ENCODE assay signal across 1 cellular context in genomic region chr4:81807927-81808672, GRCh38.
TF ChIP-seq lines count a peak whose summit lies in the region.

No MANE protein-coding gene starts in this region.

TF ChIP-seq in K562, 482 proteins besides CTCF, POLR2A, EP300 and RAD21 (continued from another document and continues in another):
- TF ChIP-seq, protein P1, sequence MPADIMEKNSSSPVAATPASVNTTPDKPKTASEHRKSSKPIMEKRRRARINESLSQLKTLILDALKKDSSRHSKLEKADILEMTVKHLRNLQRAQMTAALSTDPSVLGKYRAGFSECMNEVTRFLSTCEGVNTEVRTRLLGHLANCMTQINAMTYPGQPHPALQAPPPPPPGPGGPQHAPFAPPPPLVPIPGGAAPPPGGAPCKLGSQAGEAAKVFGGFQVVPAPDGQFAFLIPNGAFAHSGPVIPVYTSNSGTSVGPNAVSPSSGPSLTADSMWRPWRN (IDR thresholded peaks at IDR 0.05; ENCODE audit: low read depth) = no peak
- TF ChIP-seq TCF3 (CRISPR knock-in tag; IDR thresholded peaks at IDR 0.05) (peak; percentile 82), STAT5A (IDR thresholded peaks at IDR 0.05; ENCODE audit: borderline replicate concordance, low read length) (no peak; the same call in 1 of the 2 replicates), HDAC1 (IDR thresholded peaks at IDR 0.05) (peak in 1 of 2 experiments; percentile 67; a peak in 2 of 4 replicates), NFE2 (IDR thresholded peaks at IDR 0.05; ENCODE audit: low read depth) (peak; percentile 28; the same call in 1 of the 2 replicates), HMG20A (CRISPR knock-in tag; conservative IDR thresholded peaks at IDR 0.05) (no peak), FOS (IDR thresholded peaks at IDR 0.05; ENCODE audit: extremely low read depth, insufficient read length) (no peak), ZBTB5 (IDR thresholded peaks at IDR 0.05) (no peak), XRCC3 (IDR thresholded peaks at IDR 0.05) (no peak), FOXM1 (IDR thresholded peaks at IDR 0.05; ENCODE audit: low read depth) (0 out of 2 replicates have a peak, but pooled peaks have one; percentile 33), FOXM1 (CRISPR knock-in tag; IDR thresholded peaks at IDR 0.05; ENCODE audit: low read depth) (no peak), DPF2 (IDR thresholded peaks at IDR 0.05) (peak; percentile 83), GATAD2A (IDR thresholded peaks at IDR 0.05) (peak; percentile 59; the same call in 1 of the 2 replicates), EHMT2 (IDR thresholded peaks at IDR 0.05) (peak; percentile 64; the same call in 1 of the 2 replicates), NBN (IDR thresholded peaks at IDR 0.05; ENCODE audit: low read depth) (0 out of 2 replicates have a peak, but pooled peaks have one; percentile 37), MYNN (IDR thresholded peaks at IDR 0.05) (peak; percentile 61; the same call in 1 of the 2 replicates), MYNN (CRISPR knock-in tag; IDR thresholded peaks at IDR 0.05) (no peak), HDAC2 (IDR thresholded peaks at IDR 0.05) (peak; percentile 59), ZNF316 (IDR thresholded peaks at IDR 0.05) (peak; percentile 85), POLR2AphosphoS5 (IDR thresholded peaks at IDR 0.05; ENCODE audit: control insufficient read depth, insufficient read depth, low read depth, low read length) (peak; percentile 60; the same call in 1 of the 2 replicates), EZH2 (IDR thresholded peaks at IDR 0.05; ENCODE audit: borderline replicate concordance, low read depth, low read length) (no peak), SMAD4 (CRISPR knock-in tag; conservative IDR thresholded peaks at IDR 0.05) (0 out of 2 replicates have a peak, but pooled peaks have one; percentile 21), FOSL1 (tag; conservative IDR thresholded peaks at IDR 0.05) (peak; percentile 88), RNF2 (IDR thresholded peaks at IDR 0.05) (0 out of 2 replicates have a peak, but pooled peaks have one; percentile 40), PML (IDR thresholded peaks at IDR 0.05; ENCODE audit: low read length) (peak; percentile 47; the same call in 1 of the 2 replicates), BMI1 (IDR thresholded peaks at IDR 0.05; ENCODE audit: low read length) (no peak), RB1 (IDR thresholded peaks at IDR 0.05; ENCODE audit: low read depth) (0 out of 2 replicates have a peak, but pooled peaks have one; percentile 9), C11orf30 (IDR thresholded peaks at IDR 0.05; ENCODE audit: low read depth) (peak; percentile 38; the same call in 1 of the 2 replicates), NCOA6 (IDR thresholded peaks at IDR 0.05) (no peak), MAFK (IDR thresholded peaks at IDR 0.05; ENCODE audit: low read length) (peak; percentile 55; the same call in 1 of the 2 replicates), TCF7 (IDR thresholded peaks at IDR 0.05; ENCODE audit: borderline replicate concordance) (no peak), KAT8 (IDR thresholded peaks at IDR 0.05; ENCODE audit: low read depth) (no peak), RCOR1 (IDR thresholded peaks at IDR 0.05; ENCODE audit: borderline replicate concordance in 1 of 2, low read depth in 2 of 2, low read length in 2 of 2) (peak; percentile 51 to 55; a peak in 2 of 4 replicates), ESRRA (IDR thresholded peaks at IDR 0.05; ENCODE audit: borderline replicate concordance, low read depth) (peak; percentile 43; the same call in 1 of the 2 replicates), ADNP (tag; IDR thresholded peaks at IDR 0.05) (0 out of 2 replicates have a peak, but pooled peaks have one; percentile 43), NFIC (IDR thresholded peaks at IDR 0.05) (peak; percentile 92), ZNF717 (CRISPR knock-in tag; IDR thresholded peaks at IDR 0.05) (no peak), KLF16 (IDR thresholded peaks at IDR 0.05) (peak; percentile 79), ARHGAP35 (IDR thresholded peaks at IDR 0.05; ENCODE audit: partially characterized antibody) (no peak), ZNF395 (CRISPR knock-in tag; IDR thresholded peaks at IDR 0.05) (no peak), NCOR1 (IDR thresholded peaks at IDR 0.05) (peak; percentile 75), CC2D1A (IDR thresholded peaks at IDR 0.05) (peak; percentile 24; the same call in 1 of the 2 replicates), ZNF347 (CRISPR knock-in tag; IDR thresholded peaks at IDR 0.05; ENCODE audit: low read depth) (no peak), SOX6 (IDR thresholded peaks at IDR 0.05) (peak; percentile 47; the same call in 1 of the 2 replicates), TRIM24 (IDR thresholded peaks at IDR 0.05) (peak; percentile 56 to 63; a peak in 2 of 4 replicates), ZNF121 (CRISPR knock-in tag; conservative IDR thresholded peaks at IDR 0.05) (no peak), ZNF75A (CRISPR knock-in tag; IDR thresholded peaks at IDR 0.05) (peak; percentile 90), CBFA2T2 (conservative IDR thresholded peaks at IDR 0.05) (peak; percentile 83), RAD51 (IDR thresholded peaks at IDR 0.05; ENCODE audit: borderline replicate concordance, low read depth) (no peak), BCL6 (CRISPR knock-in tag; IDR thresholded peaks at IDR 0.05) (no peak), ZNF384 (IDR thresholded peaks at IDR 0.05; ENCODE audit: low read depth, low read length) (peak; percentile 97), LCOR (CRISPR knock-in tag; IDR thresholded peaks at IDR 0.05) (0 out of 2 replicates have a peak, but pooled peaks have one; percentile 49), JUN (IDR thresholded peaks at IDR 0.05; ENCODE audit: borderline replicate concordance, low read depth, low read length) (0 out of 2 replicates have a peak, but pooled peaks have one; percentile 9), JUN (CRISPR knock-in tag; IDR thresholded peaks at IDR 0.05; ENCODE audit: borderline replicate concordance) (no peak), SMARCA4 (IDR thresholded peaks at IDR 0.05) (peak; percentile 90), BRF1 (IDR thresholded peaks at IDR 0.05; ENCODE audit: borderline replicate concordance, extremely low read depth, insufficient read length) (no peak), MTA2 (IDR thresholded peaks at IDR 0.05; ENCODE audit: low read depth) (peak; percentile 50; the same call in 1 of the 2 replicates), ZNF212 (CRISPR knock-in tag; IDR thresholded peaks at IDR 0.05) (no peak), ZFPM2 (CRISPR knock-in tag; IDR thresholded peaks at IDR 0.05) (no peak), MAFF (IDR thresholded peaks at IDR 0.05; ENCODE audit: low read length) (peak; percentile 50; the same call in 1 of the 2 replicates), GTF2F1 (IDR thresholded peaks at IDR 0.05; ENCODE audit: low read depth, low read length) (no peak), DDX20 (tag; IDR thresholded peaks at IDR 0.05; ENCODE audit: low read depth) (no peak), ATF3 (IDR thresholded peaks at IDR 0.05) (peak; percentile 33; the same call in 1 of the 2 replicates), ATF3 (CRISPR knock-in tag; conservative IDR thresholded peaks at IDR 0.05) (no peak), ATF1 (CRISPR knock-in tag; IDR thresholded peaks at IDR 0.05) (no peak), ATF1 (tag; IDR thresholded peaks at IDR 0.05) (peak; percentile 19; the same call in 1 of the 2 replicates)
- TF ChIP-seq, protein P2, sequence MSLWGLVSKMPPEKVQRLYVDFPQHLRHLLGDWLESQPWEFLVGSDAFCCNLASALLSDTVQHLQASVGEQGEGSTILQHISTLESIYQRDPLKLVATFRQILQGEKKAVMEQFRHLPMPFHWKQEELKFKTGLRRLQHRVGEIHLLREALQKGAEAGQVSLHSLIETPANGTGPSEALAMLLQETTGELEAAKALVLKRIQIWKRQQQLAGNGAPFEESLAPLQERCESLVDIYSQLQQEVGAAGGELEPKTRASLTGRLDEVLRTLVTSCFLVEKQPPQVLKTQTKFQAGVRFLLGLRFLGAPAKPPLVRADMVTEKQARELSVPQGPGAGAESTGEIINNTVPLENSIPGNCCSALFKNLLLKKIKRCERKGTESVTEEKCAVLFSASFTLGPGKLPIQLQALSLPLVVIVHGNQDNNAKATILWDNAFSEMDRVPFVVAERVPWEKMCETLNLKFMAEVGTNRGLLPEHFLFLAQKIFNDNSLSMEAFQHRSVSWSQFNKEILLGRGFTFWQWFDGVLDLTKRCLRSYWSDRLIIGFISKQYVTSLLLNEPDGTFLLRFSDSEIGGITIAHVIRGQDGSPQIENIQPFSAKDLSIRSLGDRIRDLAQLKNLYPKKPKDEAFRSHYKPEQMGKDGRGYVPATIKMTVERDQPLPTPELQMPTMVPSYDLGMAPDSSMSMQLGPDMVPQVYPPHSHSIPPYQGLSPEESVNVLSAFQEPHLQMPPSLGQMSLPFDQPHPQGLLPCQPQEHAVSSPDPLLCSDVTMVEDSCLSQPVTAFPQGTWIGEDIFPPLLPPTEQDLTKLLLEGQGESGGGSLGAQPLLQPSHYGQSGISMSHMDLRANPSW (CRISPR knock-in tag; IDR thresholded peaks at IDR 0.05) = no peak
- TF ChIP-seq, protein P3, sequence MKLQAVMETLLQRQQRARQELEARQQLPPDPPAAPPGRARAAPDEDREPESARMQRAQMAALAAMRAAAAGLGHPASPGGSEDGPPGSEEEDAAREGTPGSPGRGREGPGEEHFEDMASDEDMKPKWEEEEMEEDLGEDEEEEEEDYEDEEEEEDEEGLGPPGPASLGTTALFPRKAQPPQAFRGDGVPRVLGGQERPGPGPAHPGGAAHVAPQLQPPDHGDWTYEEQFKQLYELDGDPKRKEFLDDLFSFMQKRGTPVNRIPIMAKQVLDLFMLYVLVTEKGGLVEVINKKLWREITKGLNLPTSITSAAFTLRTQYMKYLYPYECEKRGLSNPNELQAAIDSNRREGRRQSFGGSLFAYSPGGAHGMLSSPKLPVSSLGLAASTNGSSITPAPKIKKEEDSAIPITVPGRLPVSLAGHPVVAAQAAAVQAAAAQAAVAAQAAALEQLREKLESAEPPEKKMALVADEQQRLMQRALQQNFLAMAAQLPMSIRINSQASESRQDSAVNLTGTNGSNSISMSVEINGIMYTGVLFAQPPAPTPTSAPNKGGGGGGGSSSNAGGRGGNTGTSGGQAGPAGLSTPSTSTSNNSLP (IDR thresholded peaks at IDR 0.05; ENCODE audit: borderline replicate concordance, low read depth, low read length) = peak; percentile 74; the same call in 1 of the 2 replicates
- TF ChIP-seq, protein P4, sequence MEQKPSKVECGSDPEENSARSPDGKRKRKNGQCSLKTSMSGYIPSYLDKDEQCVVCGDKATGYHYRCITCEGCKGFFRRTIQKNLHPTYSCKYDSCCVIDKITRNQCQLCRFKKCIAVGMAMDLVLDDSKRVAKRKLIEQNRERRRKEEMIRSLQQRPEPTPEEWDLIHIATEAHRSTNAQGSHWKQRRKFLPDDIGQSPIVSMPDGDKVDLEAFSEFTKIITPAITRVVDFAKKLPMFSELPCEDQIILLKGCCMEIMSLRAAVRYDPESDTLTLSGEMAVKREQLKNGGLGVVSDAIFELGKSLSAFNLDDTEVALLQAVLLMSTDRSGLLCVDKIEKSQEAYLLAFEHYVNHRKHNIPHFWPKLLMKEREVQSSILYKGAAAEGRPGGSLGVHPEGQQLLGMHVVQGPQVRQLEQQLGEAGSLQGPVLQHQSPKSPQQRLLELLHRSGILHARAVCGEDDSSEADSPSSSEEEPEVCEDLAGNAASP (IDR thresholded peaks at IDR 0.05) = no peak
- TF ChIP-seq, protein P5, sequence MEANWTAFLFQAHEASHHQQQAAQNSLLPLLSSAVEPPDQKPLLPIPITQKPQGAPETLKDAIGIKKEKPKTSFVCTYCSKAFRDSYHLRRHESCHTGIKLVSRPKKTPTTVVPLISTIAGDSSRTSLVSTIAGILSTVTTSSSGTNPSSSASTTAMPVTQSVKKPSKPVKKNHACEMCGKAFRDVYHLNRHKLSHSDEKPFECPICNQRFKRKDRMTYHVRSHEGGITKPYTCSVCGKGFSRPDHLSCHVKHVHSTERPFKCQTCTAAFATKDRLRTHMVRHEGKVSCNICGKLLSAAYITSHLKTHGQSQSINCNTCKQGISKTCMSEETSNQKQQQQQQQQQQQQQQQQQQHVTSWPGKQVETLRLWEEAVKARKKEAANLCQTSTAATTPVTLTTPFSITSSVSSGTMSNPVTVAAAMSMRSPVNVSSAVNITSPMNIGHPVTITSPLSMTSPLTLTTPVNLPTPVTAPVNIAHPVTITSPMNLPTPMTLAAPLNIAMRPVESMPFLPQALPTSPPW (CRISPR knock-in tag; IDR thresholded peaks at IDR 0.05) = no peak
